Comparison of ENCODE assay signal across 26 cellular contexts in the genomic region with DNA sequence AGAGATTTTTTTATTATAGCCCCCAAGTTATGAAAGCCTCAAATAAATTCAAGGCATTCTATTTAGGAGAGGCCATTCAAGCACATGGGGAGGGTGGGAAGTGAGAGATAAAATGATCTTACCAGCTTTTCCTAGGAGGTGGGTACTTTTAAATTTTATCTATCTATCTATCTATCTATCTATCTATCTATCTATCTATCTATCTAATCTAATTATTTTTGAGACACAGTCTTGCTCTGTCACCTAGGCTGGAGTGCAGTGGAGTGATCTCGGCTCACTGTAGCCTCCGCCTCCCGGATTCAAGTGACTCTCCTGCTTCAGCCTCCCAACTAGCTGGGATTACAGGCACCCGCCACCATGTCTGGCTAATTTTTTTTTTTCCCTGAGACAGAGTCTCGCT.
DNase-seq lines count a peak whose midpoint lies in the region; ATAC-seq, FAIRE-seq and TF ChIP-seq lines count a peak whose summit lies in the region.
"Had no signal": no experiment of that assay in that cellular context is flagged by ENCODE, and none has a peak within 500 bp of the region (broad histone marks: within the 10 kb centered on the region; RNA-seq: fewer than 3 reads in every experiment).

No MANE protein-coding gene starts in this region.

- H3K27ac ChIP-seq in breast epithelium (no peak overlapping the region), A549 (peak overlapping the region; percentile 86 to 92)
- H3K27ac ChIP-seq: 22Rv1, BLaER1 had no signal

- peak overlapping the region; percentile 83 for H3K27ac Mint-ChIP-seq in MCF 10A (ENCODE audit: low read depth, unreplicated experiment)
- H3K27ac Mint-ChIP-seq in dendritic cell treated with granulocyte-macrophage colony-stimulating factor and Interleukin-4, amounts not matched to agents 40 ng/mL and 50 ng/mL, for 4 days: peak overlapping the region; percentile 84
- H3K27ac Mint-ChIP-seq: CD4-positive, alpha-beta memory T cell; CD4-positive, CD25-positive, alpha-beta regulatory T cell; CD8-positive, alpha-beta memory T cell had no signal

- peaks cover 13% of the 10 kb centered on the region for H3K36me3 Mint-ChIP-seq in MCF 10A (ENCODE audit: insufficient read depth, unreplicated experiment)
- peaks cover 31% of the 10 kb centered on the region for H3K36me3 Mint-ChIP-seq in dendritic cell treated with granulocyte-macrophage colony-stimulating factor and Interleukin-4, amounts not matched to agents 40 ng/mL and 50 ng/mL, for 4 days (ENCODE audit: low read depth)

- H3K4me2 ChIP-seq in A549: no peak overlapping the region
- H3K4me2 ChIP-seq: BLaER1 had no signal

- no TSS peak for BruUV-seq in MCF 10A (replicated peaks; lab: Mats Ljungman, UMichigan)

- H3K4me1 ChIP-seq in breast epithelium (no peaks in the 10 kb centered on the region), A549 (peaks cover 81% of the 10 kb centered on the region)
- H3K4me1 ChIP-seq: BLaER1 had no signal

- no peak for TF ChIP-seq EP300 in A549 (IDR thresholded peaks at IDR 0.05)

- CTCF ChIA-PET in MCF 10A (lab: Yijun Ruan, JAX) (interaction anchor here (1.1 to 2.4 kb wide), 2 partner anchors 81 to 147 kb away, joined by 3 to 13 read pairs; no protein-coding TSS in a partner anchor), A549 (lab: Yijun Ruan, JAX) (interaction anchor here (0.9 to 2.1 kb wide), 3 partner anchors 16 to 131 kb away, joined by 3 to 6 read pairs (median 3); no protein-coding TSS in a partner anchor)

- 96% methylated on average over 5 of the region's 5 CpGs for WGBS in A549 (ENCODE audit: missing lambda C conversion rate)

- H3K4me3 ChIP-seq in breast epithelium: no peak overlapping the region
- H3K4me3 ChIP-seq in A549: no peak overlapping the region
- H3K4me3 ChIP-seq: BLaER1, GM12878 had no signal

- H3K9me3 ChIP-seq in breast epithelium (no peaks in the 10 kb centered on the region), A549 (no peaks in the 10 kb centered on the region)
- H3K9me3 ChIP-seq: BE2C, BLaER1 had no signal

- H3K27me3 Mint-ChIP-seq in MCF 10A (ENCODE audit: insufficient read depth, unreplicated experiment): no peaks in the 10 kb centered on the region
- H3K27me3 Mint-ChIP-seq in dendritic cell treated with granulocyte-macrophage colony-stimulating factor and Interleukin-4, amounts not matched to agents 40 ng/mL and 50 ng/mL, for 4 days: no peaks in the 10 kb centered on the region
- H3K27me3 Mint-ChIP-seq: CD4-positive, alpha-beta memory T cell; CD4-positive, CD25-positive, alpha-beta regulatory T cell; CD8-positive, alpha-beta memory T cell had no signal

- no peak overlapping the region for H3K4me3 Mint-ChIP-seq in MCF 10A (ENCODE audit: unreplicated experiment)
- no peak overlapping the region for H3K4me3 Mint-ChIP-seq in dendritic cell treated with granulocyte-macrophage colony-stimulating factor and Interleukin-4, amounts not matched to agents 40 ng/mL and 50 ng/mL, for 4 days
- H3K4me3 Mint-ChIP-seq: CD4-positive, alpha-beta memory T cell; CD4-positive, CD25-positive, alpha-beta regulatory T cell; CD8-positive, alpha-beta memory T cell had no signal

- POLR2A ChIA-PET in MCF 10A (lab: Yijun Ruan, JAX) (interaction anchor here (1.0 to 1.1 kb wide), 2 partner anchors 11 to 38 kb away, joined by 3 to 4 read pairs; no protein-coding TSS in a partner anchor), A549 (lab: Yijun Ruan, JAX) (interaction anchor here (0.6 kb wide), 1 partner anchor 32 kb away, joined by 3 read pairs; no protein-coding TSS in a partner anchor)

- no peaks in the 10 kb centered on the region for H3K9me3 Mint-ChIP-seq in MCF 10A (ENCODE audit: unreplicated experiment)
- no peaks in the 10 kb centered on the region for H3K9me3 Mint-ChIP-seq in dendritic cell treated with granulocyte-macrophage colony-stimulating factor and Interleukin-4, amounts not matched to agents 40 ng/mL and 50 ng/mL, for 4 days
- H3K9me3 Mint-ChIP-seq: CD14-positive monocyte; CD4-positive, alpha-beta memory T cell; CD4-positive, CD25-positive, alpha-beta regulatory T cell; CD8-positive, alpha-beta memory T cell had no signal

- no peaks in the 10 kb centered on the region for H3K27me3 ChIP-seq in breast epithelium
- H3K27me3 ChIP-seq: BE2C, BLaER1 had no signal

- intact Hi-C loops in MCF 10A (cut with micrococcal nuclease): loop anchor here (10.0 kb wide), 1 partner anchor 77 kb away; no protein-coding TSS in a partner anchor
- intact Hi-C loops in breast epithelium (cut with DNase I; ENCODE audit: low total_unique reads): no loop called here
- intact Hi-C loops in dendritic cell treated with granulocyte-macrophage colony-stimulating factor and Interleukin-4, amounts not matched to agents 40 ng/mL and 50 ng/mL, for 4 days (cut with micrococcal nuclease): loop anchor here (10.0 kb wide), 1 partner anchor 143 kb away; no protein-coding TSS in a partner anchor

- TF ChIP-seq CTCF in MCF 10A (IDR thresholded peaks at IDR 0.05; ENCODE audit: unreplicated experiment) (no peak), breast epithelium (IDR thresholded peaks at IDR 0.05) (no peak), A549 (IDR thresholded peaks at IDR 0.05) (no peak)

- no peaks in the 10 kb centered on the region for H3K36me3 ChIP-seq in breast epithelium
- H3K36me3 ChIP-seq: BE2C had no signal

- no peak for DNase-seq in MCF 10A (ENCODE audit: unreplicated experiment)
- DNase-seq in breast epithelium (ENCODE audit: low spot score in 2 of 2): no peak
- no peak for DNase-seq in A549 (ENCODE audit: low read depth in 1 of 2, low spot score in 1 of 2)
- DNase-seq: ACHN; BE2C; C1 segment of cervical spinal cord; CD4-positive, alpha-beta memory T cell; CD4-positive, CD25-positive, alpha-beta regulatory T cell; CD8-positive, alpha-beta memory T cell; COR-L47; DMS 273 treated with DMSO at 0.1 percent for 48 hours; DMS153; DMS53; DMS79; DND-41; EL; GDM1 had no signal

- no peak for FAIRE-seq in A549 (lab: Jason Lieb, UNC)
- FAIRE-seq: GM12878, GM12892, GM18507, GM19239 had no signal

- peaks cover 18% of the 10 kb centered on the region for H3K4me1 Mint-ChIP-seq in MCF 10A (ENCODE audit: insufficient read depth, unreplicated experiment)
- peaks cover 24% of the 10 kb centered on the region for H3K4me1 Mint-ChIP-seq in dendritic cell treated with granulocyte-macrophage colony-stimulating factor and Interleukin-4, amounts not matched to agents 40 ng/mL and 50 ng/mL, for 4 days (ENCODE audit: low read depth)
- H3K4me1 Mint-ChIP-seq: CD8-positive, alpha-beta memory T cell had no signal

- ATAC-seq in A549: no peak
- no peak for ATAC-seq in GM19023 (IDR thresholded peaks at IDR 0.05; ENCODE audit: unreplicated experiment)
- ATAC-seq: GM12878 had no signal

- TF ChIP-seq RAD21 in A549 (conservative IDR thresholded peaks at IDR 0.05 in 1 of 2, IDR thresholded peaks at IDR 0.05 in 1 of 2): no peak

- TF ChIP-seq POLR2A in breast epithelium (IDR thresholded peaks at IDR 0.05) (no peak), A549 (IDR thresholded peaks at IDR 0.05; ENCODE audit: low read length) (no peak)

TF ChIP-seq in A549, 52 proteins besides CTCF, POLR2A, EP300 and RAD21:
- TF ChIP-seq SREBF2 (IDR thresholded peaks at IDR 0.05) (no peak), RFX5 (IDR thresholded peaks at IDR 0.05) (no peak), POLR2AphosphoS2 (conservative IDR thresholded peaks at IDR 0.05; ENCODE audit: low read length) (no peak)
- TF ChIP-seq, protein P1, sequence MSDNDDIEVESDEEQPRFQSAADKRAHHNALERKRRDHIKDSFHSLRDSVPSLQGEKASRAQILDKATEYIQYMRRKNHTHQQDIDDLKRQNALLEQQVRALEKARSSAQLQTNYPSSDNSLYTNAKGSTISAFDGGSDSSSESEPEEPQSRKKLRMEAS (IDR thresholded peaks at IDR 0.05): no peak
- TF ChIP-seq, protein P2, sequence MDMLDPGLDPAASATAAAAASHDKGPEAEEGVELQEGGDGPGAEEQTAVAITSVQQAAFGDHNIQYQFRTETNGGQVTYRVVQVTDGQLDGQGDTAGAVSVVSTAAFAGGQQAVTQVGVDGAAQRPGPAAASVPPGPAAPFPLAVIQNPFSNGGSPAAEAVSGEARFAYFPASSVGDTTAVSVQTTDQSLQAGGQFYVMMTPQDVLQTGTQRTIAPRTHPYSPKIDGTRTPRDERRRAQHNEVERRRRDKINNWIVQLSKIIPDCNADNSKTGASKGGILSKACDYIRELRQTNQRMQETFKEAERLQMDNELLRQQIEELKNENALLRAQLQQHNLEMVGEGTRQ (IDR thresholded peaks at IDR 0.05): no peak

Comparison
In these comparisons a context has a peak if more than half of its experiments do, and no peak if none do; other contexts are left out.
1. H3K27ac ChIP-seq: peak in A549 (2 of 2); none in breast epithelium (0 of 2).